ENCODE assay signal across 1 cellular context in the genomic region with DNA sequence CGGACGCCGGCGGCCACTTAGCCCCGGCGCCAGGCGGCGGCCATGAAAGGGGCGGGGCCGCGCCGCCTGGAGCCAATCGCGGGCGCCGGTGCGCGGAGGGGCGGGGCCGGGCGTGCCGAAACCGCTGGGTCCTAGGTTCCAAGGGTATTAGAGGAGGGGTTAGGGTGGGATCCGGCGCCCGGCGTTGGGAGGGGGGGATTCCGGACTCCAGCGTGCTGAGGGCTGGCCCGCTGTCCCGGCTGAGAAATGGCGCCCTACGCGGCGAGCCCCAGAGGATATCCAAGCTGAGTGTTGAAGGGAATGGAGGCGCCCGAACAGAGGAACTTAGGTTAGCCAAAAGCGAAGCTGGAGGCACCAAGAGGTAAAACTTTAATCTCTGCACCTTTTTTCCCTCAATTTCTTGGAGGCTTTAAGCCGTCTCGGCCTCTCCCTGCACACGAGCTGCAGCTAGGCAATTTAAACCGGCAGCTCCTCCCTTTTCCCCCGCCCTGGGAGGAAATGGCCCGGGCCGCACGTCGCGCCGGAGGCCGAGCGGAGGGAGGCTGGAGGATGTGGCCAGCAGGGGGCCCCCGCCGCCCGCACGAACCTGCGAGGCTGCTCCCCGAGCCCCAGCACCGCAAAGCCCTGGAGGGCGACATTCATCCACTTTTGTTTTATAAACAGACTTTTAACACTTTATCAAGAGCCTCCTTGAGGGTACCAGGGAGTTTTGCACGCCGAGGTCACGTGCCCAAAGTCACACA.
TF ChIP-seq lines count a peak whose summit lies in the region.

A gene with protein sequence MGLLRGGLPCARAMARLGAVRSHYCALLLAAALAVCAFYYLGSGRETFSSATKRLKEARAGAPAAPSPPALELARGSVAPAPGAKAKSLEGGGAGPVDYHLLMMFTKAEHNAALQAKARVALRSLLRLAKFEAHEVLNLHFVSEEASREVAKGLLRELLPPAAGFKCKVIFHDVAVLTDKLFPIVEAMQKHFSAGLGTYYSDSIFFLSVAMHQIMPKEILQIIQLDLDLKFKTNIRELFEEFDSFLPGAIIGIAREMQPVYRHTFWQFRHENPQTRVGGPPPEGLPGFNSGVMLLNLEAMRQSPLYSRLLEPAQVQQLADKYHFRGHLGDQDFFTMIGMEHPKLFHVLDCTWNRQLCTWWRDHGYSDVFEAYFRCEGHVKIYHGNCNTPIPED (minus strand): TSS at position 44 of the 743 bp plus-strand sequence. CDS start 101 bp downstream, outside the sequence.

TF ChIP-seq in HepG2, 621 proteins besides CTCF, POLR2A, EP300 and RAD21 (continued from another document and continues in another):
- TF ChIP-seq, protein P1, sequence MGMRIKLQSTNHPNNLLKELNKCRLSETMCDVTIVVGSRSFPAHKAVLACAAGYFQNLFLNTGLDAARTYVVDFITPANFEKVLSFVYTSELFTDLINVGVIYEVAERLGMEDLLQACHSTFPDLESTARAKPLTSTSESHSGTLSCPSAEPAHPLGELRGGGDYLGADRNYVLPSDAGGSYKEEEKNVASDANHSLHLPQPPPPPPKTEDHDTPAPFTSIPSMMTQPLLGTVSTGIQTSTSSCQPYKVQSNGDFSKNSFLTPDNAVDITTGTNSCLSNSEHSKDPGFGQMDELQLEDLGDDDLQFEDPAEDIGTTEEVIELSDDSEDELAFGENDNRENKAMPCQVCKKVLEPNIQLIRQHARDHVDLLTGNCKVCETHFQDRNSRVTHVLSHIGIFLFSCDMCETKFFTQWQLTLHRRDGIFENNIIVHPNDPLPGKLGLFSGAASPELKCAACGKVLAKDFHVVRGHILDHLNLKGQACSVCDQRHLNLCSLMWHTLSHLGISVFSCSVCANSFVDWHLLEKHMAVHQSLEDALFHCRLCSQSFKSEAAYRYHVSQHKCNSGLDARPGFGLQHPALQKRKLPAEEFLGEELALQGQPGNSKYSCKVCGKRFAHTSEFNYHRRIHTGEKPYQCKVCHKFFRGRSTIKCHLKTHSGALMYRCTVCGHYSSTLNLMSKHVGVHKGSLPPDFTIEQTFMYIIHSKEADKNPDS (CRISPR knock-in tag; IDR thresholded peaks at IDR 0.05): no peak
- no peak for TF ChIP-seq ZNF468 (CRISPR knock-in tag; IDR thresholded peaks at IDR 0.05)
- no peak for TF ChIP-seq SALL2 (CRISPR knock-in tag; IDR thresholded peaks at IDR 0.05)
- TF ChIP-seq ZNF598 (CRISPR knock-in tag; IDR thresholded peaks at IDR 0.05; ENCODE audit: borderline replicate concordance): peak; percentile 64; the same call in 1 of the 2 replicates
- TF ChIP-seq PRPF4 (IDR thresholded peaks at IDR 0.05; ENCODE audit: low read depth, low read length, poor library complexity, severe bottlenecking): no peak
- no peak for TF ChIP-seq MLLT10 (CRISPR knock-in tag; IDR thresholded peaks at IDR 0.05)
- no peak for TF ChIP-seq GABPA (IDR thresholded peaks at IDR 0.05; ENCODE audit: low read depth, low read length)
- TF ChIP-seq GABPA (CRISPR knock-in tag; IDR thresholded peaks at IDR 0.05; ENCODE audit: low read depth): no peak
- TF ChIP-seq, protein P2, sequence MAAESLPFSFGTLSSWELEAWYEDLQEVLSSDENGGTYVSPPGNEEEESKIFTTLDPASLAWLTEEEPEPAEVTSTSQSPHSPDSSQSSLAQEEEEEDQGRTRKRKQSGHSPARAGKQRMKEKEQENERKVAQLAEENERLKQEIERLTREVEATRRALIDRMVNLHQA (CRISPR knock-in tag; IDR thresholded peaks at IDR 0.05): no peak
- TF ChIP-seq SP5 (CRISPR knock-in tag; IDR thresholded peaks at IDR 0.05; ENCODE audit: borderline replicate concordance, low read depth): peak; percentile 52; the same call in 1 of the 2 replicates
- no peak; the same call in 1 of the 2 replicates for TF ChIP-seq FOXJ3 (CRISPR knock-in tag; IDR thresholded peaks at IDR 0.05; ENCODE audit: borderline replicate concordance)
- TF ChIP-seq, protein P3, sequence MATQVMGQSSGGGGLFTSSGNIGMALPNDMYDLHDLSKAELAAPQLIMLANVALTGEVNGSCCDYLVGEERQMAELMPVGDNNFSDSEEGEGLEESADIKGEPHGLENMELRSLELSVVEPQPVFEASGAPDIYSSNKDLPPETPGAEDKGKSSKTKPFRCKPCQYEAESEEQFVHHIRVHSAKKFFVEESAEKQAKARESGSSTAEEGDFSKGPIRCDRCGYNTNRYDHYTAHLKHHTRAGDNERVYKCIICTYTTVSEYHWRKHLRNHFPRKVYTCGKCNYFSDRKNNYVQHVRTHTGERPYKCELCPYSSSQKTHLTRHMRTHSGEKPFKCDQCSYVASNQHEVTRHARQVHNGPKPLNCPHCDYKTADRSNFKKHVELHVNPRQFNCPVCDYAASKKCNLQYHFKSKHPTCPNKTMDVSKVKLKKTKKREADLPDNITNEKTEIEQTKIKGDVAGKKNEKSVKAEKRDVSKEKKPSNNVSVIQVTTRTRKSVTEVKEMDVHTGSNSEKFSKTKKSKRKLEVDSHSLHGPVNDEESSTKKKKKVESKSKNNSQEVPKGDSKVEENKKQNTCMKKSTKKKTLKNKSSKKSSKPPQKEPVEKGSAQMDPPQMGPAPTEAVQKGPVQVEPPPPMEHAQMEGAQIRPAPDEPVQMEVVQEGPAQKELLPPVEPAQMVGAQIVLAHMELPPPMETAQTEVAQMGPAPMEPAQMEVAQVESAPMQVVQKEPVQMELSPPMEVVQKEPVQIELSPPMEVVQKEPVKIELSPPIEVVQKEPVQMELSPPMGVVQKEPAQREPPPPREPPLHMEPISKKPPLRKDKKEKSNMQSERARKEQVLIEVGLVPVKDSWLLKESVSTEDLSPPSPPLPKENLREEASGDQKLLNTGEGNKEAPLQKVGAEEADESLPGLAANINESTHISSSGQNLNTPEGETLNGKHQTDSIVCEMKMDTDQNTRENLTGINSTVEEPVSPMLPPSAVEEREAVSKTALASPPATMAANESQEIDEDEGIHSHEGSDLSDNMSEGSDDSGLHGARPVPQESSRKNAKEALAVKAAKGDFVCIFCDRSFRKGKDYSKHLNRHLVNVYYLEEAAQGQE (IDR thresholded peaks at IDR 0.05; ENCODE audit: borderline replicate concordance in 1 of 2, low read depth in 1 of 2, low read length in 2 of 2): no peak
- TF ChIP-seq, protein P4, sequence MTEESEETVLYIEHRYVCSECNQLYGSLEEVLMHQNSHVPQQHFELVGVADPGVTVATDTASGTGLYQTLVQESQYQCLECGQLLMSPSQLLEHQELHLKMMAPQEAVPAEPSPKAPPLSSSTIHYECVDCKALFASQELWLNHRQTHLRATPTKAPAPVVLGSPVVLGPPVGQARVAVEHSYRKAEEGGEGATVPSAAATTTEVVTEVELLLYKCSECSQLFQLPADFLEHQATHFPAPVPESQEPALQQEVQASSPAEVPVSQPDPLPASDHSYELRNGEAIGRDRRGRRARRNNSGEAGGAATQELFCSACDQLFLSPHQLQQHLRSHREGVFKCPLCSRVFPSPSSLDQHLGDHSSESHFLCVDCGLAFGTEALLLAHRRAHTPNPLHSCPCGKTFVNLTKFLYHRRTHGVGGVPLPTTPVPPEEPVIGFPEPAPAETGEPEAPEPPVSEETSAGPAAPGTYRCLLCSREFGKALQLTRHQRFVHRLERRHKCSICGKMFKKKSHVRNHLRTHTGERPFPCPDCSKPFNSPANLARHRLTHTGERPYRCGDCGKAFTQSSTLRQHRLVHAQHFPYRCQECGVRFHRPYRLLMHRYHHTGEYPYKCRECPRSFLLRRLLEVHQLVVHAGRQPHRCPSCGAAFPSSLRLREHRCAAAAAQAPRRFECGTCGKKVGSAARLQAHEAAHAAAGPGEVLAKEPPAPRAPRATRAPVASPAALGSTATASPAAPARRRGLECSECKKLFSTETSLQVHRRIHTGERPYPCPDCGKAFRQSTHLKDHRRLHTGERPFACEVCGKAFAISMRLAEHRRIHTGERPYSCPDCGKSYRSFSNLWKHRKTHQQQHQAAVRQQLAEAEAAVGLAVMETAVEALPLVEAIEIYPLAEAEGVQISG (CRISPR knock-in tag; IDR thresholded peaks at IDR 0.05): 0 out of 2 replicates have a peak, but pooled peaks have one; percentile 13
- TF ChIP-seq REL (CRISPR knock-in tag; conservative IDR thresholded peaks at IDR 0.05): no peak
- TF ChIP-seq RXRA (CRISPR knock-in tag; IDR thresholded peaks at IDR 0.05): peak; percentile 70
- TF ChIP-seq NR2F2 (IDR thresholded peaks at IDR 0.05; ENCODE audit: borderline replicate concordance, low read depth): no peak
- TF ChIP-seq CBX1 (IDR thresholded peaks at IDR 0.05; ENCODE audit: low read depth): peak; percentile 57
- TF ChIP-seq RCOR2 (CRISPR knock-in tag; IDR thresholded peaks at IDR 0.05): 0 out of 2 replicates have a peak, but pooled peaks have one; percentile 38
- TF ChIP-seq RNF2 (conservative IDR thresholded peaks at IDR 0.05; ENCODE audit: low read depth): no peak
- TF ChIP-seq RFX5 (IDR thresholded peaks at IDR 0.05; ENCODE audit: low read depth, low read length): no peak; the same call in 1 of the 2 replicates
- TF ChIP-seq SAP130 (CRISPR knock-in tag; IDR thresholded peaks at IDR 0.05; ENCODE audit: low read depth): peak; percentile 63
- TF ChIP-seq FOXK1 (CRISPR knock-in tag; IDR thresholded peaks at IDR 0.05; ENCODE audit: borderline replicate concordance, low read depth): no peak
- TF ChIP-seq, protein P5, sequence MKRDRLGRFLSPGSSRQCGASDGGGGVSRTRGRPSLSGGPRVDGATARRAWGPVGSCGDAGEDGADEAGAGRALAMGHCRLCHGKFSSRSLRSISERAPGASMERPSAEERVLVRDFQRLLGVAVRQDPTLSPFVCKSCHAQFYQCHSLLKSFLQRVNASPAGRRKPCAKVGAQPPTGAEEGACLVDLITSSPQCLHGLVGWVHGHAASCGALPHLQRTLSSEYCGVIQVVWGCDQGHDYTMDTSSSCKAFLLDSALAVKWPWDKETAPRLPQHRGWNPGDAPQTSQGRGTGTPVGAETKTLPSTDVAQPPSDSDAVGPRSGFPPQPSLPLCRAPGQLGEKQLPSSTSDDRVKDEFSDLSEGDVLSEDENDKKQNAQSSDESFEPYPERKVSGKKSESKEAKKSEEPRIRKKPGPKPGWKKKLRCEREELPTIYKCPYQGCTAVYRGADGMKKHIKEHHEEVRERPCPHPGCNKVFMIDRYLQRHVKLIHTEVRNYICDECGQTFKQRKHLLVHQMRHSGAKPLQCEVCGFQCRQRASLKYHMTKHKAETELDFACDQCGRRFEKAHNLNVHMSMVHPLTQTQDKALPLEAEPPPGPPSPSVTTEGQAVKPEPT (CRISPR knock-in tag; IDR thresholded peaks at IDR 0.05; ENCODE audit: low read depth): no peak
- no peak for TF ChIP-seq KDM4B (CRISPR knock-in tag; IDR thresholded peaks at IDR 0.05)
- TF ChIP-seq ONECUT2 (CRISPR knock-in tag; IDR thresholded peaks at IDR 0.05): no peak
- no peak for TF ChIP-seq ATF7 (IDR thresholded peaks at IDR 0.05)
- TF ChIP-seq ATF7 (CRISPR knock-in tag; IDR thresholded peaks at IDR 0.05): no peak
- no peak; the same call in 1 of the 2 replicates for TF ChIP-seq SIN3B (IDR thresholded peaks at IDR 0.05; ENCODE audit: low read length)
- TF ChIP-seq ZNF816 (CRISPR knock-in tag; IDR thresholded peaks at IDR 0.05; ENCODE audit: borderline replicate concordance): 0 out of 2 replicates have a peak, but pooled peaks have one; percentile 11
- TF ChIP-seq, protein P6, sequence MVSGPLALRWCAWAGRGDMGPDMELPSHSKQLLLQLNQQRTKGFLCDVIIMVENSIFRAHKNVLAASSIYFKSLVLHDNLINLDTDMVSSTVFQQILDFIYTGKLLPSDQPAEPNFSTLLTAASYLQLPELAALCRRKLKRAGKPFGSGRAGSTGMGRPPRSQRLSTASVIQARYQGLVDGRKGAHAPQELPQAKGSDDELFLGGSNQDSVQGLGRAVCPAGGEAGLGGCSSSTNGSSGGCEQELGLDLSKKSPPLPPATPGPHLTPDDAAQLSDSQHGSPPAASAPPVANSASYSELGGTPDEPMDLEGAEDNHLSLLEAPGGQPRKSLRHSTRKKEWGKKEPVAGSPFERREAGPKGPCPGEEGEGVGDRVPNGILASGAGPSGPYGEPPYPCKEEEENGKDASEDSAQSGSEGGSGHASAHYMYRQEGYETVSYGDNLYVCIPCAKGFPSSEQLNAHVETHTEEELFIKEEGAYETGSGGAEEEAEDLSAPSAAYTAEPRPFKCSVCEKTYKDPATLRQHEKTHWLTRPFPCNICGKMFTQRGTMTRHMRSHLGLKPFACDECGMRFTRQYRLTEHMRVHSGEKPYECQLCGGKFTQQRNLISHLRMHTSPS (CRISPR knock-in tag; IDR thresholded peaks at IDR 0.05; ENCODE audit: low read depth): no peak
- no peak for TF ChIP-seq NFE2L1 (CRISPR knock-in tag; IDR thresholded peaks at IDR 0.05; ENCODE audit: borderline replicate concordance)
- TF ChIP-seq POLR2G (IDR thresholded peaks at IDR 0.05; ENCODE audit: low read depth, low read length): peak; percentile 63
- TF ChIP-seq ZNF83 (CRISPR knock-in tag; IDR thresholded peaks at IDR 0.05; ENCODE audit: borderline replicate concordance): no peak
- no peak for TF ChIP-seq TAF15 (IDR thresholded peaks at IDR 0.05; ENCODE audit: low read depth, low read length, poor library complexity, severe bottlenecking)
- TF ChIP-seq, protein P7, sequence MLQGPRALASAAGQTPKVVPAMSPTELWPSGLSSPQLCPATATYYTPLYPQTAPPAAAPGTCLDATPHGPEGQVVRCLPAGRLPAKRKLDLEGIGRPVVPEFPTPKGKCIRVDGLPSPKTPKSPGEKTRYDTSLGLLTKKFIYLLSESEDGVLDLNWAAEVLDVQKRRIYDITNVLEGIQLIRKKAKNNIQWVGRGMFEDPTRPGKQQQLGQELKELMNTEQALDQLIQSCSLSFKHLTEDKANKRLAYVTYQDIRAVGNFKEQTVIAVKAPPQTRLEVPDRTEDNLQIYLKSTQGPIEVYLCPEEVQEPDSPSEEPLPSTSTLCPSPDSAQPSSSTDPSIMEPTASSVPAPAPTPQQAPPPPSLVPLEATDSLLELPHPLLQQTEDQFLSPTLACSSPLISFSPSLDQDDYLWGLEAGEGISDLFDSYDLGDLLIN (CRISPR knock-in tag; IDR thresholded peaks at IDR 0.05; ENCODE audit: borderline replicate concordance): no peak
- no peak for TF ChIP-seq ZNF577 (CRISPR knock-in tag; IDR thresholded peaks at IDR 0.05; ENCODE audit: borderline replicate concordance, low read depth)
- TF ChIP-seq, protein P8, sequence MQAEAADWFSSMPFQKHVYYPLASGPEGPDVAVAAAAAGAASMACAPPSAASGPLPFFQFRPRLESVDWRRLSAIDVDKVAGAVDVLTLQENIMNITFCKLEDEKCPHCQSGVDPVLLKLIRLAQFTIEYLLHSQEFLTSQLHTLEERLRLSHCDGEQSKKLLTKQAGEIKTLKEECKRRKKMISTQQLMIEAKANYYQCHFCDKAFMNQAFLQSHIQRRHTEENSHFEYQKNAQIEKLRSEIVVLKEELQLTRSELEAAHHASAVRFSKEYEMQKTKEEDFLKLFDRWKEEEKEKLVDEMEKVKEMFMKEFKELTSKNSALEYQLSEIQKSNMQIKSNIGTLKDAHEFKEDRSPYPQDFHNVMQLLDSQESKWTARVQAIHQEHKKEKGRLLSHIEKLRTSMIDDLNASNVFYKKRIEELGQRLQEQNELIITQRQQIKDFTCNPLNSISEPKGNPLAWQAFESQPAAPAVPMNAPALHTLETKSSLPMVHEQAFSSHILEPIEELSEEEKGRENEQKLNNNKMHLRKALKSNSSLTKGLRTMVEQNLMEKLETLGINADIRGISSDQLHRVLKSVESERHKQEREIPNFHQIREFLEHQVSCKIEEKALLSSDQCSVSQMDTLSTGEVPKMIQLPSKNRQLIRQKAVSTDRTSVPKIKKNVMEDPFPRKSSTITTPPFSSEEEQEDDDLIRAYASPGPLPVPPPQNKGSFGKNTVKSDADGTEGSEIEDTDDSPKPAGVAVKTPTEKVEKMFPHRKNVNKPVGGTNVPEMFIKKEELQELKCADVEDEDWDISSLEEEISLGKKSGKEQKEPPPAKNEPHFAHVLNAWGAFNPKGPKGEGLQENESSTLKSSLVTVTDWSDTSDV (CRISPR knock-in tag; IDR thresholded peaks at IDR 0.05): no peak
- no peak for TF ChIP-seq NR3C1 (CRISPR knock-in tag; IDR thresholded peaks at IDR 0.05)
- peak; percentile 94 for TF ChIP-seq ASH2L (IDR thresholded peaks at IDR 0.05; ENCODE audit: insufficient read length, low read depth, low read length)
- TF ChIP-seq ZKSCAN5 (CRISPR knock-in tag; IDR thresholded peaks at IDR 0.05): no peak
